1 cellular context compared by ENCODE assay signal in genomic region chr17:27889711-27890251, GRCh38.
A peak's percentile ranks its signal among the peaks of the same experiment; 100 is the strongest.
TF ChIP-seq lines count a peak whose summit lies in the region.

No MANE protein-coding gene starts in this region.

TF ChIP-seq in H1, 55 proteins besides CTCF, POLR2A, EP300 and RAD21:
- TF ChIP-seq KDM1A (IDR thresholded peaks at IDR 0.05; ENCODE audit: borderline replicate concordance, low read length) (peak; percentile 53; the same call in 1 of the 2 replicates), BCL11A (IDR thresholded peaks at IDR 0.05; ENCODE audit: low read depth in 2 of 2, low read length in 2 of 2) (no peak), ZNF274 (IDR thresholded peaks at IDR 0.05; ENCODE audit: borderline replicate concordance, extremely low read depth, low read length) (no peak), SUZ12 (IDR thresholded peaks at IDR 0.05; ENCODE audit: low read length) (no peak), CHD2 (IDR thresholded peaks at IDR 0.05; ENCODE audit: low read length) (no peak), NRF1 (IDR thresholded peaks at IDR 0.05; ENCODE audit: low read depth, low read length) (no peak)
